21 cellular contexts compared by ENCODE assay signal in the genomic region with DNA sequence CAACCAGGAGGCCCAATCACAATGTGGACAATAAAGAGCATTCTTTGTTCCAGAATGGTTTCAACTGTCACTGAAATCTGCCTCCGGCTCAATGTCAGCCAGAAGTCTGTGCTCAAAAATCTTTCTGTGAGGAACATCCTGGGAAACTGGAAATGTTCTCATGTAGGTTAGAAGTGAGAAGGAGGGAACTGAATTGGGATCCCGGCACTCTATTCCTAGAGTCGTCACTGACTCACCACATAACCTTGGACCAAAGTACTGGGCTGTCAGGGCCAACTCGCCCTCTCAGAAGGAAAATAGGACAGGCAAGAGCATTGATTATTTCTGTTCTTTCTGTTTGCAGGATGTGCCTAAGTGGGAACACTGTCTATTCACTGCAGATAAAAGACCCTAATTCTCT.
"Had no signal": no experiment of that assay in that cellular context is flagged by ENCODE, and none has a peak within 500 bp of the region (broad histone marks: within the 10 kb centered on the region; RNA-seq: fewer than 3 reads in every experiment).

No MANE protein-coding gene starts in this region.

- H3K36me3 ChIP-seq: gastroesophageal sphincter, thoracic aorta, upper lobe of left lung had no signal

- H3K4me1 ChIP-seq: body of pancreas, heart left ventricle, SJCRH30, upper lobe of left lung had no signal

- DNase-seq: activated CD4-positive, alpha-beta T cell treated with anti-CD3 and anti-CD28 coated beads, Interleukin-2, amount 50 U/mL, for 1 hour; activated effector memory CD4-positive, alpha-beta T cell treated with anti-CD3 and anti-CD28 coated beads, Interleukin-2, amount 50 U/mL, for 16 hours; activated naive CD4-positive, alpha-beta T cell treated with anti-CD3 and anti-CD28 coated beads, Interleukin-2, amount 50 U/mL, for 16 hours; activated T-cell treated with anti-CD3 and anti-CD28 coated beads, Interleukin-2, amount 50 U/mL, for 72 hours; amniotic stem cell; endodermal cell; heart left ventricle; mesenchymal stem cell; SJCRH30; stimulated activated CD4-positive, alpha-beta T cell treated with anti-CD3 and anti-CD28 coated beads, Interleukin-15, amount 100 ng/mL, for 24 hours; stimulated activated CD4-positive, alpha-beta T cell treated with anti-CD3 and anti-CD28 coated beads, Interleukin-4, amount 100 ng/mL, for 1 hour; stimulated activated naive CD8-positive, alpha-beta T cell treated with anti-CD3 and anti-CD28 coated beads, Interleukin-15, amount 100 ng/mL, for 72 hours; upper lobe of left lung had no signal

- H3K27ac ChIP-seq: body of pancreas, epithelial cell of prostate, gastroesophageal sphincter, heart left ventricle, SJCRH30, thoracic aorta, upper lobe of left lung had no signal

- H3K4me3 Mint-ChIP-seq: activated T-cell treated with anti-CD3 and anti-CD28 coated beads, Interleukin-2, amount 50 U/mL, for 72 hours; endodermal cell; nephron; stimulated activated naive CD8-positive, alpha-beta T cell treated with anti-CD3 and anti-CD28 coated beads, Interleukin-15, amount 100 ng/mL, for 72 hours; T-helper 1 cell treated with Interleukin-12 subunit alpha and Interleukin-12 subunit beta and Interleukin-4 antibody, amounts not matched to agents 30 μg/mL and 1 μg/mL, for 36 hours had no signal

- H3K27me3 ChIP-seq: body of pancreas, gastroesophageal sphincter, heart left ventricle, SJCRH30, upper lobe of left lung had no signal

- H3K4me3 ChIP-seq: body of pancreas, gastroesophageal sphincter, heart left ventricle, SJCRH30, thoracic aorta, upper lobe of left lung had no signal

- H3K9me3 Mint-ChIP-seq: activated T-cell treated with anti-CD3 and anti-CD28 coated beads, Interleukin-2, amount 50 U/mL, for 72 hours; endodermal cell; nephron; stimulated activated naive CD8-positive, alpha-beta T cell treated with anti-CD3 and anti-CD28 coated beads, Interleukin-15, amount 100 ng/mL, for 72 hours; T-helper 1 cell treated with Interleukin-12 subunit alpha and Interleukin-12 subunit beta and Interleukin-4 antibody, amounts not matched to agents 30 μg/mL and 1 μg/mL, for 36 hours had no signal

- H3K27ac Mint-ChIP-seq: activated T-cell treated with anti-CD3 and anti-CD28 coated beads, Interleukin-2, amount 50 U/mL, for 72 hours; endodermal cell; nephron; progenitor cell of endocrine pancreas; stimulated activated naive CD8-positive, alpha-beta T cell treated with anti-CD3 and anti-CD28 coated beads, Interleukin-15, amount 100 ng/mL, for 72 hours; T-helper 1 cell treated with Interleukin-12 subunit alpha and Interleukin-12 subunit beta and Interleukin-4 antibody, amounts not matched to agents 30 μg/mL and 1 μg/mL, for 36 hours had no signal

- H3K9me3 ChIP-seq: body of pancreas, gastroesophageal sphincter, heart left ventricle, SJCRH30, thoracic aorta, upper lobe of left lung had no signal

- H3K4me1 Mint-ChIP-seq: endodermal cell; nephron; stimulated activated naive CD8-positive, alpha-beta T cell treated with anti-CD3 and anti-CD28 coated beads, Interleukin-15, amount 100 ng/mL, for 72 hours had no signal

- H3K27me3 Mint-ChIP-seq: progenitor cell of endocrine pancreas; stimulated activated naive CD8-positive, alpha-beta T cell treated with anti-CD3 and anti-CD28 coated beads, Interleukin-15, amount 100 ng/mL, for 72 hours had no signal

- ATAC-seq: activated CD4-positive, CD25-positive, alpha-beta regulatory T cell treated with anti-CD3 and anti-CD28 coated beads, Interleukin-2, amount 50 U/mL, for 24 hours; activated T-cell treated with anti-CD3 and anti-CD28 coated beads, Interleukin-2, amount 50 U/mL, for 72 hours; body of pancreas; gastroesophageal sphincter; heart left ventricle; stimulated activated naive CD8-positive, alpha-beta T cell treated with anti-CD3 and anti-CD28 coated beads, Interleukin-15, amount 100 ng/mL, for 72 hours had no signal
